ENCODE assay signal across 8 cellular contexts in the genomic region with DNA sequence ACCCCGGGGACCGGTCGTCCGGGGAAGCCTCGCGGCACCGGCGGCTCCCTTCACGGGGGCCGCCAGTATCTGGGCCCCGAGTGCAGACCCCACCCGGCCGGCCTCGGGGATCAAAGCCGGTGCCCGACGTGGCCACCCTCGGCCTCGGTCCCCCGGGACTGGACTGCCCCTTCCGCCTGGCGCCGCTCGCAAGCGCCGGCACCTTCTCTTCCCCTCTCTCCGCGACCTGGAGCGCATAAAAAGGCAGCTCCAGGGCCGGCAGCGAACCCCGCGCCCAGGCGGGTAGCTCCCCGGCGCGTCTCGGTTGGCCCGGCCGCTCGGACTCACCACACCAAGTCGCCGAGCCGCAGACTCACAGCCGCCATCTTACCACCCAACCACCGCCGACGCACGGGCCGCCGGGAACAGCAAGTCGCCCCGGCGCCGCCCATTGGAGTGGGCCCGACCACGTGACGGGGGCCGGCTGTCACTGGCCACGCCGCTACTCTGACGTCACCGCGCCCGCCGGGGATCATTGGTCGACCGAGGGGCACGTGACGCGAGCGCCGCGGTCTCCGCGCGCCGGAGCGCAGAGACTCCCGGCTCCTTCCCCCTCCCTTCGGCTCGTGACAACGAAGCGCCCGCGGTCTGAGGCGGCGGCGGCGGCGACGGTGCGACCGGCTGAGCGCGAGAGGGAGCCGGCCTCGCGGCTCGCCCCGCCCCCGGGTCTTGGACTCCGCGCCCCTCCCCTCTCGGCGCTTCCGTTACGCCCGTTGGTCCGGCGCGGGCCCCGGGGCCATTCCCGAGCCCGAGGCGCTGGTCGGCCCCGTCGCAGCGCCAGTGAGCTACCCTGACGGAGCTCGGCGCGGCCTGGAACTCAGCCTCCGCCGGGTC. TPM values are rescaled to one million over a fixed set of nuclear protein-coding genes. Genes with fewer than 3 reads are reported as not detected.
DNase-seq lines count a peak whose midpoint lies in the region; ATAC-seq and TF ChIP-seq lines count a peak whose summit lies in the region.

A gene (minus strand): TSS at position 388 of the 873 bp plus-strand sequence. CDS start 23 bp downstream, at position 365.
A gene with protein sequence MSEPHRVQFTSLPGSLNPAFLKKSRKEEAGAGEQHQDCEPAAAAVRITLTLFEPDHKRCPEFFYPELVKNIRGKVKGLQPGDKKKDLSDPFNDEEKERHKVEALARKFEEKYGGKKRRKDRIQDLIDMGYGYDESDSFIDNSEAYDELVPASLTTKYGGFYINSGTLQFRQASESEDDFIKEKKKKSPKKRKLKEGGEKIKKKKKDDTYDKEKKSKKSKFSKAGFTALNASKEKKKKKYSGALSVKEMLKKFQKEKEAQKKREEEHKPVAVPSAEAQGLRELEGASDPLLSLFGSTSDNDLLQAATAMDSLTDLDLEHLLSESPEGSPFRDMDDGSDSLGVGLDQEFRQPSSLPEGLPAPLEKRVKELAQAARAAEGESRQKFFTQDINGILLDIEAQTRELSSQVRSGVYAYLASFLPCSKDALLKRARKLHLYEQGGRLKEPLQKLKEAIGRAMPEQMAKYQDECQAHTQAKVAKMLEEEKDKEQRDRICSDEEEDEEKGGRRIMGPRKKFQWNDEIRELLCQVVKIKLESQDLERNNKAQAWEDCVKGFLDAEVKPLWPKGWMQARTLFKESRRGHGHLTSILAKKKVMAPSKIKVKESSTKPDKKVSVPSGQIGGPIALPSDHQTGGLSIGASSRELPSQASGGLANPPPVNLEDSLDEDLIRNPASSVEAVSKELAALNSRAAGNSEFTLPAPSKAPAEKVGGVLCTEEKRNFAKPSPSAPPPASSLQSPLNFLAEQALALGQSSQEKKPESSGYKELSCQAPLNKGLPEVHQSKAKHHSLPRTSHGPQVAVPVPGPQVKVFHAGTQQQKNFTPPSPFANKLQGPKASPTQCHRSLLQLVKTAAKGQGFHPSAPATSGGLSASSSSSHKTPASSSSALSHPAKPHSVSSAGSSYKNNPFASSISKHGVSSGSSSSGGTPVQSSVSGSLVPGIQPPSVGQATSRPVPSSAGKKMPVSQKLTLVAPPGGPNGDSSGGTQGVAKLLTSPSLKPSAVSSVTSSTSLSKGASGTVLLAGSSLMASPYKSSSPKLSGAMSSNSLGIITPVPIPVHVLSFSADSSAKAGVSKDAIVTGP (N-terminal part only) (plus strand): TSS at position 581 of the 873 bp plus-strand sequence. CDS start 5,437 bp downstream, outside the sequence.

- no peaks in the 10 kb centered on the region for H3K36me3 Mint-ChIP-seq in IgD-negative memory B cell

- DNase-seq in DMS 273 treated with DMSO at 0.1 percent for 48 hours (lab: John Stamatoyannopoulos, UW): peak; percentile 91
- DNase-seq in OCI-M2 (lab: John Stamatoyannopoulos, UW; ENCODE audit: unreplicated experiment): peak; percentile 72
- peak; percentile 100 for DNase-seq in activated T-cell treated with anti-CD3 and anti-CD28 coated beads for 48 hours (ENCODE audit: low read depth)
- DNase-seq in epithelial cell of proximal tubule (ENCODE audit: low read depth): peak; percentile 41
- peak; percentile 99 for DNase-seq in mucosa of gallbladder (ENCODE audit: low spot score)
- DNase-seq in stimulated activated CD8-positive, alpha-beta memory T cell treated with anti-CD3 and anti-CD28 coated beads, Interleukin-4, amount 100 ng/mL, for 4 hours (ENCODE audit: low read depth in 2 of 2, low spot score in 1 of 2): peak; percentile 99

- H3K9me3 Mint-ChIP-seq in IgD-negative memory B cell: no peaks in the 10 kb centered on the region

- no peaks in the 10 kb centered on the region for H3K27me3 Mint-ChIP-seq in IgD-negative memory B cell

- peaks cover 36 to 43% (median 39%) of the 10 kb centered on the region in 3 donors for H3K4me1 Mint-ChIP-seq in IgD-negative memory B cell

- ATAC-seq in GM21529 (IDR thresholded peaks at IDR 0.05; ENCODE audit: unreplicated experiment): peak; percentile 81

- H3K27ac Mint-ChIP-seq in IgD-negative memory B cell: peak within 1 kb of the TSS; percentile 76 to 99 (median 95)

- peak within 1 kb of the TSS; percentile 87 to 96 (median 92) for H3K4me3 Mint-ChIP-seq in IgD-negative memory B cell

- peak within 1 kb of the TSS; percentile 90 for H3K4me3 ChIP-seq in epithelial cell of proximal tubule (ENCODE audit: low read depth, low read length)

- TF ChIP-seq CTCF in epithelial cell of proximal tubule (conservative IDR thresholded peaks at IDR 0.05; ENCODE audit: low read depth, low read length): no peak

RNA-seq across cellular contexts. Expression of the first gene that starts in this region (rescaled TPM):
- polyA plus RNA-seq in IgD-negative memory B cell: 44.2 TPM
- total RNA-seq in epithelial cell of proximal tubule (33.1 and 50.3 TPM in 2 replicates), mucosa of gallbladder (128 TPM)

RNA-seq across cellular contexts. Expression of the second gene that starts in this region (rescaled TPM):
- 15.9 TPM for polyA plus RNA-seq in IgD-negative memory B cell
- 24.5 and 30.0 TPM in 2 replicates for total RNA-seq in epithelial cell of proximal tubule
- total RNA-seq in mucosa of gallbladder: 35.3 TPM

Comparison
In these comparisons a context has a peak if more than half of its experiments do, and no peak if none do; other contexts are left out.
1. Peak in every context shown above with its lines: DNase-seq, ATAC-seq and H3K4me3 ChIP-seq.
2. DNase-seq: peak in every context shown above with its lines; median percentile 100 in activated T-cell treated with anti-CD3 and anti-CD28 coated beads for 48 hours; 99 in mucosa of gallbladder; 99 in stimulated activated CD8-positive, alpha-beta memory T cell treated with anti-CD3 and anti-CD28 coated beads, Interleukin-4, amount 100 ng/mL, for 4 hours; 91 in DMS 273 treated with DMSO at 0.1 percent for 48 hours; 72 in OCI-M2; 41 in epithelial cell of proximal tubule.